1 cellular context compared by ENCODE assay signal in the genomic region with DNA sequence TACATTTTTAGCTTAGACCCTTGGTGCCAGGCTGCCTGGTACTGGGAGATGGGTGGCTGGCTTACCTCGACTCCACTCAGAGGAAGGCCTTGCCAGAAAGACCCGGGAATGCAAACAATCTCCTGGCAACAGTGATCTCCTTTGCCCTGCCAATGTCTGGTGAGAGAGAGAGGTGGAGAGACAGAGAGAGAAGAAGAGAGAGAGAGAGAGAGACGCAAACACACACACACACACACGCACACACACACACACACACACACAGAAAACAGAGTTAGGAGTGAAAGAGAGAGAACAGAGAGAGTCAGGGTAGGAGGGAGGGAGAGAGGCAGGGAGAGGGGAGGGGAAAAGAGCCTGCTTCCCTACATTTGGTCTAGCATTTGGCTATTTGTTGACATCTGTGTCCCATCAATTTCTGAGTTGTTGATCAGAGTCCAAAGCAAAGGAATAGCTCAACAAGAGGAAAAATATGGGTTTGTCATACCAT.
TF ChIP-seq lines count a peak whose summit lies in the region.

No MANE protein-coding gene starts in this region.

TF ChIP-seq in H1, 55 proteins besides CTCF, POLR2A, EP300 and RAD21 (continued from another document):
- TF ChIP-seq, protein P1, sequence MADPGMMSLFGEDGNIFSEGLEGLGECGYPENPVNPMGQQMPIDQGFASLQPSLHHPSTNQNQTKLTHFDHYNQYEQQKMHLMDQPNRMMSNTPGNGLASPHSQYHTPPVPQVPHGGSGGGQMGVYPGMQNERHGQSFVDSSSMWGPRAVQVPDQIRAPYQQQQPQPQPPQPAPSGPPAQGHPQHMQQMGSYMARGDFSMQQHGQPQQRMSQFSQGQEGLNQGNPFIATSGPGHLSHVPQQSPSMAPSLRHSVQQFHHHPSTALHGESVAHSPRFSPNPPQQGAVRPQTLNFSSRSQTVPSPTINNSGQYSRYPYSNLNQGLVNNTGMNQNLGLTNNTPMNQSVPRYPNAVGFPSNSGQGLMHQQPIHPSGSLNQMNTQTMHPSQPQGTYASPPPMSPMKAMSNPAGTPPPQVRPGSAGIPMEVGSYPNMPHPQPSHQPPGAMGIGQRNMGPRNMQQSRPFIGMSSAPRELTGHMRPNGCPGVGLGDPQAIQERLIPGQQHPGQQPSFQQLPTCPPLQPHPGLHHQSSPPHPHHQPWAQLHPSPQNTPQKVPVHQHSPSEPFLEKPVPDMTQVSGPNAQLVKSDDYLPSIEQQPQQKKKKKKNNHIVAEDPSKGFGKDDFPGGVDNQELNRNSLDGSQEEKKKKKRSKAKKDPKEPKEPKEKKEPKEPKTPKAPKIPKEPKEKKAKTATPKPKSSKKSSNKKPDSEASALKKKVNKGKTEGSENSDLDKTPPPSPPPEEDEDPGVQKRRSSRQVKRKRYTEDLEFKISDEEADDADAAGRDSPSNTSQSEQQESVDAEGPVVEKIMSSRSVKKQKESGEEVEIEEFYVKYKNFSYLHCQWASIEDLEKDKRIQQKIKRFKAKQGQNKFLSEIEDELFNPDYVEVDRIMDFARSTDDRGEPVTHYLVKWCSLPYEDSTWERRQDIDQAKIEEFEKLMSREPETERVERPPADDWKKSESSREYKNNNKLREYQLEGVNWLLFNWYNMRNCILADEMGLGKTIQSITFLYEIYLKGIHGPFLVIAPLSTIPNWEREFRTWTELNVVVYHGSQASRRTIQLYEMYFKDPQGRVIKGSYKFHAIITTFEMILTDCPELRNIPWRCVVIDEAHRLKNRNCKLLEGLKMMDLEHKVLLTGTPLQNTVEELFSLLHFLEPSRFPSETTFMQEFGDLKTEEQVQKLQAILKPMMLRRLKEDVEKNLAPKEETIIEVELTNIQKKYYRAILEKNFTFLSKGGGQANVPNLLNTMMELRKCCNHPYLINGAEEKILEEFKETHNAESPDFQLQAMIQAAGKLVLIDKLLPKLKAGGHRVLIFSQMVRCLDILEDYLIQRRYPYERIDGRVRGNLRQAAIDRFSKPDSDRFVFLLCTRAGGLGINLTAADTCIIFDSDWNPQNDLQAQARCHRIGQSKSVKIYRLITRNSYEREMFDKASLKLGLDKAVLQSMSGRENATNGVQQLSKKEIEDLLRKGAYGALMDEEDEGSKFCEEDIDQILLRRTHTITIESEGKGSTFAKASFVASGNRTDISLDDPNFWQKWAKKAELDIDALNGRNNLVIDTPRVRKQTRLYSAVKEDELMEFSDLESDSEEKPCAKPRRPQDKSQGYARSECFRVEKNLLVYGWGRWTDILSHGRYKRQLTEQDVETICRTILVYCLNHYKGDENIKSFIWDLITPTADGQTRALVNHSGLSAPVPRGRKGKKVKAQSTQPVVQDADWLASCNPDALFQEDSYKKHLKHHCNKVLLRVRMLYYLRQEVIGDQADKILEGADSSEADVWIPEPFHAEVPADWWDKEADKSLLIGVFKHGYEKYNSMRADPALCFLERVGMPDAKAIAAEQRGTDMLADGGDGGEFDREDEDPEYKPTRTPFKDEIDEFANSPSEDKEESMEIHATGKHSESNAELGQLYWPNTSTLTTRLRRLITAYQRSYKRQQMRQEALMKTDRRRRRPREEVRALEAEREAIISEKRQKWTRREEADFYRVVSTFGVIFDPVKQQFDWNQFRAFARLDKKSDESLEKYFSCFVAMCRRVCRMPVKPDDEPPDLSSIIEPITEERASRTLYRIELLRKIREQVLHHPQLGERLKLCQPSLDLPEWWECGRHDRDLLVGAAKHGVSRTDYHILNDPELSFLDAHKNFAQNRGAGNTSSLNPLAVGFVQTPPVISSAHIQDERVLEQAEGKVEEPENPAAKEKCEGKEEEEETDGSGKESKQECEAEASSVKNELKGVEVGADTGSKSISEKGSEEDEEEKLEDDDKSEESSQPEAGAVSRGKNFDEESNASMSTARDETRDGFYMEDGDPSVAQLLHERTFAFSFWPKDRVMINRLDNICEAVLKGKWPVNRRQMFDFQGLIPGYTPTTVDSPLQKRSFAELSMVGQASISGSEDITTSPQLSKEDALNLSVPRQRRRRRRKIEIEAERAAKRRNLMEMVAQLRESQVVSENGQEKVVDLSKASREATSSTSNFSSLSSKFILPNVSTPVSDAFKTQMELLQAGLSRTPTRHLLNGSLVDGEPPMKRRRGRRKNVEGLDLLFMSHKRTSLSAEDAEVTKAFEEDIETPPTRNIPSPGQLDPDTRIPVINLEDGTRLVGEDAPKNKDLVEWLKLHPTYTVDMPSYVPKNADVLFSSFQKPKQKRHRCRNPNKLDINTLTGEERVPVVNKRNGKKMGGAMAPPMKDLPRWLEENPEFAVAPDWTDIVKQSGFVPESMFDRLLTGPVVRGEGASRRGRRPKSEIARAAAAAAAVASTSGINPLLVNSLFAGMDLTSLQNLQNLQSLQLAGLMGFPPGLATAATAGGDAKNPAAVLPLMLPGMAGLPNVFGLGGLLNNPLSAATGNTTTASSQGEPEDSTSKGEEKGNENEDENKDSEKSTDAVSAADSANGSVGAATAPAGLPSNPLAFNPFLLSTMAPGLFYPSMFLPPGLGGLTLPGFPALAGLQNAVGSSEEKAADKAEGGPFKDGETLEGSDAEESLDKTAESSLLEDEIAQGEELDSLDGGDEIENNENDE (IDR thresholded peaks at IDR 0.05; ENCODE audit: insufficient replicate concordance, low read length), result no peak
- TF ChIP-seq HDAC2 (IDR thresholded peaks at IDR 0.05; ENCODE audit: borderline replicate concordance in 1 of 2, low read depth in 2 of 2, low read length in 2 of 2), result no peak
- TF ChIP-seq CBX5 (IDR thresholded peaks at IDR 0.05; ENCODE audit: low read depth, low read length), result no peak
- no peak for TF ChIP-seq CREB1 (IDR thresholded peaks at IDR 0.05)
- no peak for TF ChIP-seq TEAD4 (IDR thresholded peaks at IDR 0.05; ENCODE audit: low read depth, low read length)
